8 cellular contexts compared by ENCODE assay signal in genomic region chr7:107661865-107662379, GRCh38. TPM values are rescaled to one million over a fixed set of nuclear protein-coding genes. Genes with fewer than 3 reads are reported as not detected.
DNase-seq lines count a peak whose midpoint lies in the region; ATAC-seq and TF ChIP-seq lines count a peak whose summit lies in the region.

No MANE protein-coding gene starts in this region.

- H3K27ac Mint-ChIP-seq in CD14-positive monocyte (no peak overlapping the region), nephron (no peak overlapping the region)

- H3K9me3 Mint-ChIP-seq in CD14-positive monocyte (peaks cover 0 to 10% (median 0%) of the 10 kb centered on the region in 7 donors), nephron (no peaks in the 10 kb centered on the region)

- H3K36me3 Mint-ChIP-seq in CD14-positive monocyte (peaks cover 0 to 2% of the 10 kb centered on the region in 2 donors), nephron (ENCODE audit: low read depth) (no peaks in the 10 kb centered on the region)

- intact Hi-C loops in CD14-positive monocyte (cut with micrococcal nuclease), result no loop called here

- no peak for ATAC-seq in esophagus mucosa

- DNase-seq in CD14-positive monocyte (ENCODE audit: low spot score) (no peak), HuH-7 (ENCODE audit: low spot score) (peak; percentile 39), choroid plexus epithelial cell (ENCODE audit: low read depth) (no peak), NCI-H446 treated with DMSO at 0.1 percent for 48 hours (lab: John Stamatoyannopoulos, UW) (no peak), COR-L47 (lab: John Stamatoyannopoulos, UW) (no peak)
- DNase-seq in effector CD4-positive, alpha-beta T cell, result no peak

- H3K4me3 ChIP-seq in choroid plexus epithelial cell (ENCODE audit: low read depth, low read length), result peak overlapping the region; percentile 57

- H3K27me3 Mint-ChIP-seq in CD14-positive monocyte (ENCODE audit: low read depth in 3 of 3), result peaks cover 54 to 69% (median 62%) of the 10 kb centered on the region in 3 donors
- H3K27me3 Mint-ChIP-seq in nephron (ENCODE audit: low read depth), result peaks cover 86% of the 10 kb centered on the region

- H3K4me3 Mint-ChIP-seq in CD14-positive monocyte (peak overlapping the region; percentile 34 to 94), nephron (peak overlapping the region; percentile 69 to 89 (median 82))

- H3K4me1 Mint-ChIP-seq in CD14-positive monocyte (peaks cover 14% of the 10 kb centered on the region), nephron (no peaks in the 10 kb centered on the region)

- TF ChIP-seq CTCF in CD14-positive monocyte (IDR thresholded peaks at IDR 0.05) (no peak), choroid plexus epithelial cell (conservative IDR thresholded peaks at IDR 0.05; ENCODE audit: low read depth, low read length) (no peak), nephron (IDR thresholded peaks at IDR 0.05; ENCODE audit: unreplicated experiment in 3 of 3) (no peak)

RNA-seq across cellular contexts. Expression of gene SLC26A4, which starts 1.3 kb away (rescaled TPM):
- polyA plus RNA-seq in CD14-positive monocyte, result under 1 TPM; 0.10 to 0.12 TPM
- total RNA-seq in esophagus mucosa, result 0.24 TPM
